In the genomic region with DNA sequence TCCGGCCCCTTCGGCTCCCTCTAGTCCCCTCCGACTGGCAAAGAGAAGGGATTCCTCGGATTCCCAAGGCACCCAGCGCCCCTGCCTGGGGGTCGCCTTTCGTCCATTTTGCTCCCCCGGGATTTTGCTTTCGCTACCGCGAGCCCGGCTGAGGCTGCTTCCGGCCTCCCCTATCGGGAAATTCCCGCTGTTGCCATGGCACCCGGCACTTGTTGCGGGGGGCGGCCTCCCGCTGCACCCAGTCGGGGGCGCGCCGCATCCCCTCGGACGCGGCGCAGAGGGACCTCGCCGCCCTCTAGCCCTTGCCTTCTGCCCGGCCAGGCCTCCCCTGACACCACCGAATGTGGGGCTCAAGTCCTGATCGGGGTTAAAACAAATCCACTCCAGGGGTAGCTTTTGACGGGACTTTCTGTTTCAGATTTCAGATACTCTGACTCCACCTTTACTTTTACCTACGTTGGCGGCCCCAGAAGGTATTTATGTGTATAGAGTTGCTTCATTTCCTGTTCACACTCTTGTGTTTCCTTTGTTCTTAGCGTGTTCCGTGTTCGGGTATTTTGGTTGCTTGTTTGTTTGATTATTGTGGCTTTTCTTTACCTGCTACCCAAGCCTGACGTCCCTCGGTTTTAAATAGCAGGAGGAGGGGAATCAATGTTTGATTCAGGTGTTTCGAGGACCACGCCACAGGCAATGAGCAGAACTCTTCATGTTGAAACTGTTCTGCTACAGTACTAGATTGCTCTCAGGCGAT, we compare ENCODE assay signal across 8 cellular contexts. TPM values are rescaled to one million over a fixed set of nuclear protein-coding genes. Genes with fewer than 3 reads are reported as not detected.
A peak's percentile ranks its signal among the peaks of the same experiment; 100 is the strongest.
DNase-seq lines count a peak whose midpoint lies in the region; ATAC-seq and TF ChIP-seq lines count a peak whose summit lies in the region.

No MANE protein-coding gene starts in this region.

- DNase-seq in Daoy (ENCODE audit: low read depth), result peak; percentile 87
- peak; percentile 36 for DNase-seq in HuH-7.5 (ENCODE audit: low spot score)
- peak; percentile 76 to 87 (median 82) for DNase-seq in T-helper 1 cell
- DNase-seq in anterior cingulate cortex (lab: John Stamatoyannopoulos, UW), result peak in 44 of 58 donors; percentile 11 to 74 (median 38)
- peak; percentile 94 for DNase-seq in spleen
- DNase-seq in A172 (ENCODE audit: low spot score), result no peak

- 0% methylated on average over 28 to 43 of the region's 43 CpGs for WGBS in spleen, 5 donors

- peak in 1 of 3 donors; percentile 19 for TF ChIP-seq POLR2A in spleen (IDR thresholded peaks at IDR 0.05)

- H3K9ac ChIP-seq in iPS-18a (ENCODE audit: low read length), result peak overlapping the region; percentile 95

- H3K4me3 ChIP-seq in iPS-18a (ENCODE audit: low read length), result peak overlapping the region; percentile 98
- peak overlapping the region; percentile 78 to 94 (median 87) for H3K4me3 ChIP-seq in spleen

- H3K4me1 ChIP-seq in iPS-18a (ENCODE audit: control insufficient read depth, low read depth, low read length) (peaks cover 15% of the 10 kb centered on the region), spleen (peaks cover 17 to 78% (median 64%) of the 10 kb centered on the region in 6 donors)

- H3K27me3 ChIP-seq in iPS-18a (ENCODE audit: control insufficient read depth, insufficient read depth, low read length) (peaks cover 15% of the 10 kb centered on the region), spleen (replicated peaks in 1 of 7) (no peaks in the 10 kb centered on the region)

- H3K27ac ChIP-seq in iPS-18a (ENCODE audit: low read length) (peak overlapping the region; percentile 98), spleen (peak overlapping the region; percentile 96 to 100 (median 98))

- intact Hi-C loops in spleen (cut with DNase I; ENCODE audit: low total_unique reads), result no loop called here

- peak; percentile 80 for ATAC-seq in GM21526 (IDR thresholded peaks at IDR 0.05; ENCODE audit: low FRiP score, unreplicated experiment)

- H3K9me3 ChIP-seq in iPS-18a (ENCODE audit: control insufficient read depth, low read depth, low read length) (no peaks in the 10 kb centered on the region), spleen (no peaks in the 10 kb centered on the region)

- no peak for TF ChIP-seq CTCF in spleen (IDR thresholded peaks at IDR 0.05 in 8 of 11, conservative IDR thresholded peaks at IDR 0.05 in 3 of 11)

- H3K36me3 ChIP-seq in iPS-18a (ENCODE audit: control insufficient read depth, low read depth, low read length) (no peaks in the 10 kb centered on the region), spleen (peaks cover 0 to 10% (median 0%) of the 10 kb centered on the region in 6 donors)

RNA-seq across cellular contexts. Expression of a gene that starts 1.4 kb away (rescaled TPM):
- 9.5 and 11.5 TPM in 2 replicates for total RNA-seq in Daoy (2014; rRNA removed; shearing (Covaris generic))
- total RNA-seq in spleen, result 100 to 1,000 TPM in 4 of 7 donors, 10 to 100 TPM in 3; 87.9 to 137 (median 104) TPM
- 10 to 100 TPM; 14.8 to 17.6 (median 15.2) TPM for polyA plus RNA-seq in spleen
- 0.28 and 0.74 TPM in 2 replicates for total RNA-seq in A172 (2014; rRNA removed; shearing (Covaris generic))
